Comparison of ENCODE assay signal across 14 cellular contexts in the genomic region with DNA sequence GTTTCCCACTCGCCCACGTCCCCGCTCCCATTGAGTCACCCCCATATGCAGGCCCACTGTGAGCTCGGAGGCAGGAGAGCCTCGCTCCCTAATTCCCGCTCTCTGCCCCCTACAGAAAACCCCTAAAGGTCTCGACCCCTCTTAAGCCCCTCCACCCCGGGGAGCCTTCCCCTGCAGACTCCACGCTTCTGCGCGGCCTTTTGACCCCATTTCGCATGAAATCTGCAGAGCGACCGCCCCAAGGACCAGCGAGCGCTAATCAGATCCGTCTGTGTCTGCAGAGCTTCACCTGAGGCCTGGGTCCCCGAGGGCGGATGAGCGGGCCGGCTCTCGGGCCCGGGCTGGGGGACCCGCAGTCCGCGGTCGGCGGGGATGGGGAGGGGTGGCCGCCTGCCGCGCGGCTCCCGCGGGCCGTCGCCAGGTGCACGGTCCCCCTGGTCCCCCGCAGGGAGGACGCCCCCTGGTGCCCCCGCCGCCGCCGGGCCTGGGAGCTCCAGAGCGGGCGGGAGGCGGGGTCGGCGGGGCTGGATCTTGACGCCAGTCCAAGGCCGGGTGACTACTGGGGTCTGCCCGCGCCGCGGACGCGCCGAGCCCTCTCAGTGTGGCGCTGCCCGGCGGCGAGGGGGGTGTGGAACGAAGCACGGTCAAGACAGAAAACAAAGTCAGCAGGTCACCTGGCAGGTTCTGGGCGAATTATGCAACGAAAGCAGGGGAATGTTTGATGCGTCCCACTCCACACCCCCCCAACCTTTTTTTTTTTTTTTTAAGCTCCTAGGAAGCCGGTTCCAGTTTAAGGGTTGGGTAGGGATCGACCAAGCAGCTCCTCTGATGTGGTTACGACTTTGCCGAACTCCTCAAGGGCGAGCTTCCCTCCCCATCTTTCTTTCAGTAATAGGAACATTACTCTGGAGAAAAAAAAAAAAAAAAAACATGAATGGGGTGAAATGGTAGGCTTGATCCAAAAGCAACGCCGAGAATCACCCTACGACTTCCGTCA.
DNase-seq lines count a peak whose midpoint lies in the region; ATAC-seq and TF ChIP-seq lines count a peak whose summit lies in the region.
"Had no signal": no experiment of that assay in that cellular context is flagged by ENCODE, and none has a peak within 500 bp of the region (broad histone marks: within the 10 kb centered on the region; RNA-seq: fewer than 3 reads in every experiment).

No MANE protein-coding gene starts in this region.

- TF ChIP-seq CTCF in GM20000 (IDR thresholded peaks at IDR 0.05; ENCODE audit: extremely low read depth, missing control alignments) = no peak
- no peak for TF ChIP-seq CTCF in astrocyte of the cerebellum (IDR thresholded peaks at IDR 0.05; ENCODE audit: low read depth, low read length, missing control alignments)

- H3K9me3 Mint-ChIP-seq in stimulated activated naive B cell treated with anti-CD40 and anti-IgM and Interleukin-4, amounts not matched to agents 10 μg/mL and 1 μg/mL and 100 μg/mL, for 72 hours = no peaks in the 10 kb centered on the region
- H3K9me3 Mint-ChIP-seq: activated CD4-positive, alpha-beta memory T cell treated with anti-CD3 and anti-CD28 coated beads, Interleukin-2, amount 10 ng/mL, durations not matched to agents 7 days and 5 days; activated naive CD8-positive, alpha-beta T cell treated with anti-CD3 and anti-CD28 coated beads, Interleukin-2, amount 50 U/mL, for 24 hours had no signal

- no peaks in the 10 kb centered on the region for H3K4me1 Mint-ChIP-seq in stimulated activated naive B cell treated with anti-CD40 and anti-IgM and Interleukin-4, amounts not matched to agents 10 μg/mL and 1 μg/mL and 100 μg/mL, for 72 hours
- H3K4me1 Mint-ChIP-seq: activated CD4-positive, alpha-beta memory T cell treated with anti-CD3 and anti-CD28 coated beads, Interleukin-2, amount 10 ng/mL, durations not matched to agents 7 days and 5 days; activated naive CD8-positive, alpha-beta T cell treated with anti-CD3 and anti-CD28 coated beads, Interleukin-2, amount 50 U/mL, for 24 hours had no signal

- DNase-seq in GM20000 (ENCODE audit: low spot score) = peak; percentile 28
- DNase-seq in astrocyte of the cerebellum (ENCODE audit: low read depth) = peak; percentile 47
- peak; percentile 52 for DNase-seq in iPS-NIHi11 (ENCODE audit: low spot score)
- peak; percentile 63 for DNase-seq in retina
- no peak for DNase-seq in DMS153 treated with DMSO at 0.1 percent for 48 hours (lab: John Stamatoyannopoulos, UW; ENCODE audit: unreplicated experiment)
- no peak for DNase-seq in AG20443 (ENCODE audit: low spot score)
- DNase-seq in stimulated activated naive B cell treated with anti-CD40 and anti-IgM and Interleukin-4, amounts not matched to agents 10 μg/mL and 1 μg/mL and 100 μg/mL, for 72 hours = no peak
- DNase-seq: activated CD4-positive, alpha-beta memory T cell treated with anti-CD3 and anti-CD28 coated beads, Interleukin-2, amount 10 ng/mL, durations not matched to agents 7 days and 5 days; activated naive CD8-positive, alpha-beta T cell treated with anti-CD3 and anti-CD28 coated beads, Interleukin-2, amount 50 U/mL, for 24 hours; Kasumi-1; NCI-H446 treated with DMSO at 0.1 percent for 48 hours; stimulated activated CD4-positive, alpha-beta T cell treated with anti-CD3 and anti-CD28 coated beads, Interleukin-2, amount 100 ng/mL, for 24 hours had no signal

- peak overlapping the region; percentile 31 for H3K4me3 ChIP-seq in astrocyte of the cerebellum (ENCODE audit: low read depth, low read length)
- H3K4me3 ChIP-seq: SK-N-MC had no signal

- no peak overlapping the region for H3K27ac Mint-ChIP-seq in stimulated activated naive B cell treated with anti-CD40 and anti-IgM and Interleukin-4, amounts not matched to agents 10 μg/mL and 1 μg/mL and 100 μg/mL, for 72 hours
- H3K27ac Mint-ChIP-seq: activated CD4-positive, alpha-beta memory T cell treated with anti-CD3 and anti-CD28 coated beads, Interleukin-2, amount 10 ng/mL, durations not matched to agents 7 days and 5 days; activated naive CD8-positive, alpha-beta T cell treated with anti-CD3 and anti-CD28 coated beads, Interleukin-2, amount 50 U/mL, for 24 hours had no signal

- H3K27me3 Mint-ChIP-seq in stimulated activated naive B cell treated with anti-CD40 and anti-IgM and Interleukin-4, amounts not matched to agents 10 μg/mL and 1 μg/mL and 100 μg/mL, for 72 hours = peaks cover 72 to 80% of the 10 kb centered on the region in 2 donors

- in situ Hi-C loops in astrocyte of the cerebellum (cut with HindIII; ENCODE audit: low sequenced_read_pairs) = no loop called here

- H3K4me3 Mint-ChIP-seq in stimulated activated naive B cell treated with anti-CD40 and anti-IgM and Interleukin-4, amounts not matched to agents 10 μg/mL and 1 μg/mL and 100 μg/mL, for 72 hours = no peak overlapping the region
- H3K4me3 Mint-ChIP-seq: activated CD4-positive, alpha-beta memory T cell treated with anti-CD3 and anti-CD28 coated beads, Interleukin-2, amount 10 ng/mL, durations not matched to agents 7 days and 5 days; activated naive CD8-positive, alpha-beta T cell treated with anti-CD3 and anti-CD28 coated beads, Interleukin-2, amount 50 U/mL, for 24 hours had no signal

- H3K36me3 Mint-ChIP-seq in stimulated activated naive B cell treated with anti-CD40 and anti-IgM and Interleukin-4, amounts not matched to agents 10 μg/mL and 1 μg/mL and 100 μg/mL, for 72 hours = no peaks in the 10 kb centered on the region

- no peak for ATAC-seq in GM19035 (IDR thresholded peaks at IDR 0.05; ENCODE audit: unreplicated experiment)
- ATAC-seq in stimulated activated naive B cell treated with anti-CD40 and anti-IgM and Interleukin-4, amounts not matched to agents 10 μg/mL and 1 μg/mL and 100 μg/mL, for 72 hours (replicated peaks) = no peak
- ATAC-seq: activated naive CD8-positive, alpha-beta T cell treated with anti-CD3 and anti-CD28 coated beads, Interleukin-2, amount 50 U/mL, for 24 hours had no signal

Comparison
In these comparisons a context has a peak if more than half of its experiments do, and no peak if none do; other contexts are left out.
1. DNase-seq: peak in GM20000 (single experiment), astrocyte of the cerebellum (single experiment), iPS-NIHi11 (single experiment) and retina (single experiment); none in DMS153 treated with DMSO at 0.1 percent for 48 hours (single experiment), AG20443 (single experiment) and stimulated activated naive B cell treated with anti-CD40 and anti-IgM and Interleukin-4, amounts not matched to agents 10 μg/mL and 1 μg/mL and 100 μg/mL, for 72 hours (single experiment).